16 cellular contexts compared by ENCODE assay signal in genomic region chr5:178333821-178334481, GRCh38.
A peak's percentile ranks its signal among the peaks of the same experiment; 100 is the strongest.
DNase-seq lines count a peak whose midpoint lies in the region; ATAC-seq and TF ChIP-seq lines count a peak whose summit lies in the region.
"Had no signal": no experiment of that assay in that cellular context is flagged by ENCODE, and none has a peak within 500 bp of the region (broad histone marks: within the 10 kb centered on the region; RNA-seq: fewer than 3 reads in every experiment).

No MANE protein-coding gene starts in this region.

- H3K27ac Mint-ChIP-seq in endothelial cell (ENCODE audit: unreplicated experiment), result peak overlapping the region; percentile 50

- H3K36me3 Mint-ChIP-seq in endothelial cell (ENCODE audit: low read depth, unreplicated experiment), result no peaks in the 10 kb centered on the region

- intact Hi-C loops in Right ventricle myocardium superior (cut with DNase I), result no loop called here
- intact Hi-C loops in heart right ventricle (cut with DNase I), result loop anchor here in 3 of 10 donors (5.0 kb wide), 4 partner anchors 48 to 213 kb away; no protein-coding TSS in a partner anchor
- intact Hi-C loops in sigmoid colon (cut with DNase I), result no loop called here

- H3K4me1 ChIP-seq in heart right ventricle (peaks cover 8 to 35% (median 22%) of the 10 kb centered on the region in 9 donors), sigmoid colon (peaks cover 0 to 20% (median 15%) of the 10 kb centered on the region in 4 donors)
- H3K4me1 ChIP-seq: A549 had no signal

- H3K4me3 Mint-ChIP-seq in endothelial cell (ENCODE audit: unreplicated experiment), result no peak overlapping the region

- no peak overlapping the region for H3K4me3 ChIP-seq in heart right ventricle
- H3K4me3 ChIP-seq in sigmoid colon, result no peak overlapping the region
- H3K4me3 ChIP-seq: A549 had no signal

- no peaks in the 10 kb centered on the region for H3K36me3 ChIP-seq in heart right ventricle
- H3K36me3 ChIP-seq in sigmoid colon, result no peaks in the 10 kb centered on the region

- H3K9me3 ChIP-seq in heart right ventricle (no peaks in the 10 kb centered on the region), sigmoid colon (no peaks in the 10 kb centered on the region)
- H3K9me3 ChIP-seq: A549, Caco-2 had no signal

- ATAC-seq in Right ventricle myocardium superior (ENCODE audit: poor library complexity) (no peak), heart right ventricle (no peak)
- ATAC-seq: A549 had no signal

- TF ChIP-seq CTCF in heart right ventricle (IDR thresholded peaks at IDR 0.05) (no peak), endothelial cell (IDR thresholded peaks at IDR 0.05; ENCODE audit: unreplicated experiment) (no peak), sigmoid colon (IDR thresholded peaks at IDR 0.05) (no peak)

- H3K27me3 ChIP-seq in heart right ventricle, result peaks cover 0 to 6% (median 0%) of the 10 kb centered on the region in 7 donors
- H3K27me3 ChIP-seq in sigmoid colon, result peaks cover 0 to 10% (median 4%) of the 10 kb centered on the region in 3 donors

- H3K27me3 Mint-ChIP-seq in endothelial cell (ENCODE audit: unreplicated experiment), result peaks cover 2% of the 10 kb centered on the region

- no peaks in the 10 kb centered on the region for H3K9me3 Mint-ChIP-seq in endothelial cell (ENCODE audit: unreplicated experiment)

- DNase-seq in Right ventricle myocardium superior, result peak; percentile 39
- DNase-seq in heart right ventricle, result no peak
- peak; percentile 14 for DNase-seq in MV-4-11 (lab: John Stamatoyannopoulos, UW)
- DNase-seq in endothelial cell (ENCODE audit: low spot score), result no peak
- DNase-seq in sigmoid colon, result peak; percentile 48
- DNase-seq in superior temporal gyrus (ENCODE audit: extremely low spot score), result no peak
- DNase-seq in NCI-H748 treated with DMSO at 0.1 percent for 48 hours (lab: John Stamatoyannopoulos, UW), result no peak
- DNase-seq in activated CD4-positive, alpha-beta T cell treated with anti-CD3 and anti-CD28 coated beads for 1 hour, result no peak
- DNase-seq: Caco-2, H7, MM.1S, NCI-H1417, NCI-H2029, NCI-H2171 treated with DMSO at 0.1 percent for 48 hours had no signal

- H3K4me1 Mint-ChIP-seq in endothelial cell (ENCODE audit: unreplicated experiment), result peaks cover 13% of the 10 kb centered on the region

- H3K27ac ChIP-seq in heart right ventricle, result no peak overlapping the region
- no peak overlapping the region for H3K27ac ChIP-seq in sigmoid colon
- H3K27ac ChIP-seq: A549, C4-2B had no signal

- 85 to 90% methylated on average over 21 of the region's 21 CpGs for WGBS in heart right ventricle, 2 donors
- WGBS in sigmoid colon, 2 donors, result 86 to 88% methylated on average over 21 of the region's 21 CpGs

- no peak for TF ChIP-seq EP300 in sigmoid colon (IDR thresholded peaks at IDR 0.05)

- no peak for TF ChIP-seq POLR2A in sigmoid colon (IDR thresholded peaks at IDR 0.05)

Comparison
In these comparisons a context has a peak if more than half of its experiments do, and no peak if none do; other contexts are left out.
1. DNase-seq: peak in Right ventricle myocardium superior (single experiment), MV-4-11 (single experiment) and sigmoid colon (single experiment); none in heart right ventricle (0 of 2), endothelial cell (single experiment), superior temporal gyrus (single experiment), NCI-H748 treated with DMSO at 0.1 percent for 48 hours (single experiment) and activated CD4-positive, alpha-beta T cell treated with anti-CD3 and anti-CD28 coated beads for 1 hour (single experiment).